In genomic region chr5:177005619-177006264, GRCh38 we compare ENCODE assay signal across 8 cellular contexts. TPM values are rescaled to one million over a fixed set of nuclear protein-coding genes. Genes with fewer than 3 reads are reported as not detected.
DNase-seq lines count a peak whose midpoint lies in the region; ATAC-seq, FAIRE-seq and TF ChIP-seq lines count a peak whose summit lies in the region.

No MANE protein-coding gene starts in this region.

- no peaks in the 10 kb centered on the region for H3K27me3 ChIP-seq in IMR-90 (ENCODE audit: control insufficient read depth, insufficient read depth, low read length)
- no peaks in the 10 kb centered on the region for H3K27me3 ChIP-seq in SK-N-SH (ENCODE audit: insufficient read depth)
- no peaks in the 10 kb centered on the region for H3K27me3 ChIP-seq in heart left ventricle
- no peaks in the 10 kb centered on the region for H3K27me3 ChIP-seq in upper lobe of left lung

- CTCF ChIA-PET in IMR-90 (lab: Yijun Ruan, JAX) (interaction anchor here (0.7 to 1.7 kb wide), 6 partner anchors 9 to 37 kb away, joined by 3 to 5 read pairs (median 4); partner anchors contain the start of gene ZNF346), SK-N-SH (lab: Yijun Ruan, JAX) (interaction anchor here (0.6 to 5.2 kb wide), 11 partner anchors 13 to 348 kb away, joined by 3 to 21 read pairs (median 3); partner anchors contain the start of gene ZNF346)

- dilution Hi-C loops in IMR-90 (cut with HindIII; ENCODE audit: low sequenced_read_pairs, unreplicated experiment): no loop called here

- TF ChIP-seq POLR2A in IMR-90 (IDR thresholded peaks at IDR 0.05; ENCODE audit: low read depth, low read length) (no peak), heart left ventricle (IDR thresholded peaks at IDR 0.05) (no peak), upper lobe of left lung (IDR thresholded peaks at IDR 0.05) (no peak)

- H3K27ac ChIP-seq in IMR-90 (ENCODE audit: insufficient read depth, low read length) (peak overlapping the region; percentile 91), SK-N-SH (ENCODE audit: low read depth in 2 of 2, low read length in 1 of 2) (peak overlapping the region; percentile 85 to 88), heart left ventricle (peak overlapping the region; percentile 88 to 98 (median 97)), upper lobe of left lung (peak overlapping the region; percentile 90 to 96 (median 92))

- no peaks in the 10 kb centered on the region for H3F3A ChIP-seq in SK-N-SH (replicated peaks; ENCODE audit: insufficient read depth)

- in situ Hi-C loops in IMR-90 (cut with MboI; ENCODE audit: low sequenced_read_pairs): no loop called here

- TF ChIP-seq RAD21 in IMR-90 (IDR thresholded peaks at IDR 0.05; ENCODE audit: low read length): no peak
- TF ChIP-seq RAD21 in SK-N-SH (IDR thresholded peaks at IDR 0.05; ENCODE audit: low read length): 0 out of 2 replicates have a peak, but pooled peaks have one; percentile 9

- TF ChIP-seq EP300 in SK-N-SH (IDR thresholded peaks at IDR 0.05; ENCODE audit: borderline replicate concordance in 1 of 2, low read depth in 1 of 2, low read length in 1 of 2) (no peak), upper lobe of left lung (IDR thresholded peaks at IDR 0.05) (no peak)

- peak overlapping the region; percentile 95 for H3K4me3 Mint-ChIP-seq in activated naive CD8-positive, alpha-beta T cell

- peak overlapping the region; percentile 66; the same call in 1 of the 2 replicates for H3K14ac ChIP-seq in IMR-90 (replicated peaks; ENCODE audit: low read depth, low read length)

- peak overlapping the region; percentile 71 for H3K56ac ChIP-seq in IMR-90 (ENCODE audit: extremely low read depth, insufficient read depth, low read length)

- no TSS peak for BruUV-seq in IMR-90 (replicated peaks; lab: Mats Ljungman, UMichigan)

- POLR2A ChIA-PET in IMR-90 (lab: Charles Lee; ENCODE audit: unreplicated experiment): no interaction called here
- POLR2A ChIA-PET in SK-N-SH (lab: Yijun Ruan, JAX): interaction anchor here (0.6 to 1.1 kb wide), 5 partner anchors 12 to 475 kb away, joined by 3 to 4 read pairs (median 3); no protein-coding TSS in a partner anchor

- peak overlapping the region; percentile 8; the same call in 1 of the 2 replicates for H4K5ac ChIP-seq in IMR-90 (ENCODE audit: low read depth, low read length)

- peak overlapping the region; percentile 88 for H3K27ac Mint-ChIP-seq in activated naive CD8-positive, alpha-beta T cell

- H3K4me1 ChIP-seq in IMR-90 (ENCODE audit: control insufficient read depth, insufficient read depth, low read length) (peaks cover 5% of the 10 kb centered on the region; the same call in 1 of the 2 replicates), SK-N-SH (ENCODE audit: control insufficient read depth in 1 of 2, insufficient read depth in 2 of 2, low read depth in 1 of 2, low read length in 1 of 2) (peaks cover 8% of the 10 kb centered on the region in 2 experiments; a peak in 3 of 4 replicates), heart left ventricle (peaks cover 0 to 28% (median 18%) of the 10 kb centered on the region in 12 donors), upper lobe of left lung (peaks cover 14 to 37% (median 15%) of the 10 kb centered on the region in 4 donors)

- H3K23ac ChIP-seq in IMR-90 (ENCODE audit: low read depth, low read length): peak overlapping the region; percentile 95

- H2BK5ac ChIP-seq in IMR-90 (ENCODE audit: low read depth, low read length, poor library complexity, severe bottlenecking): peak overlapping the region; percentile 86

- WGBS in IMR-90 (ENCODE audit: extremely low coverage in 2 of 2, insufficient read length in 1 of 2), 2 experiments: 1% methylated on average over 22 of the region's 51 CpGs; no CpG with 5 or more reads in 1 of the 2 experiments
- 2% methylated on average over 35 of the region's 51 CpGs for WGBS in SK-N-SH (ENCODE audit: low lambda C conversion rate)
- WGBS in heart left ventricle, 4 donors: 1 to 3% (median 1%) methylated on average over 22 to 51 of the region's 51 CpGs
- WGBS in upper lobe of left lung, 2 donors: 2 to 3% methylated on average over 26 to 42 of the region's 51 CpGs

- no peaks in the 10 kb centered on the region for H3K27me3 Mint-ChIP-seq in activated naive CD8-positive, alpha-beta T cell

- H4K8ac ChIP-seq in IMR-90 (ENCODE audit: low read depth in 2 of 2, low read length in 2 of 2): peak overlapping the region; percentile 44 to 94; a peak in 2 of 4 replicates

- H4K20me1 ChIP-seq in IMR-90 (ENCODE audit: insufficient read depth, low read length) (peaks cover 51% of the 10 kb centered on the region), SK-N-SH (ENCODE audit: insufficient read depth) (peaks cover 43% of the 10 kb centered on the region)

- H2BK15ac ChIP-seq in IMR-90 (ENCODE audit: low read depth, low read length): no peak overlapping the region

- DNase-seq in D721Med (ENCODE audit: insufficient read length, low spot score) (no peak), IMR-90 (peak; percentile 62), SK-N-SH (peak; percentile 68), heart left ventricle (peak; percentile 76 to 86 (median 83)), pons (ENCODE audit: low spot score) (peak; percentile 67), upper lobe of left lung (peak; percentile 79 to 93)

- no peak for FAIRE-seq in D721Med (lab: Jason Lieb, UNC)

- no peak overlapping the region; the same call in 1 of the 2 replicates for H3K18ac ChIP-seq in IMR-90 (ENCODE audit: low read depth, low read length)

- H2BK120ac ChIP-seq in IMR-90 (ENCODE audit: low read depth, low read length): peak overlapping the region; percentile 48

- ATAC-seq in GM21447 (IDR thresholded peaks at IDR 0.05; ENCODE audit: unreplicated experiment) (peak; percentile 43), IMR-90 (ENCODE audit: low read depth) (peak; percentile 62), heart left ventricle (peak; percentile 39 to 86 (median 79)), upper lobe of left lung (ENCODE audit: low FRiP score in 2 of 2) (peak; percentile 83 to 91)

- peaks cover 57% of the 10 kb centered on the region for H3K79me2 ChIP-seq in SK-N-SH (ENCODE audit: insufficient read depth)

- peak overlapping the region; percentile 83 for H3K4ac ChIP-seq in IMR-90 (ENCODE audit: low read depth, low read length)

- H3K36me3 ChIP-seq in IMR-90 (ENCODE audit: control insufficient read depth, insufficient read depth, low read length): no peaks in the 10 kb centered on the region
- H3K36me3 ChIP-seq in SK-N-SH (replicated peaks in 1 of 2; ENCODE audit: control insufficient read depth in 1 of 2, insufficient read depth in 2 of 2, low read length in 1 of 2): peaks cover 0 to 9% of the 10 kb centered on the region in 2 experiments
- H3K36me3 ChIP-seq in heart left ventricle: peaks cover 0 to 5% (median 0%) of the 10 kb centered on the region in 9 donors
- no peaks in the 10 kb centered on the region for H3K36me3 ChIP-seq in upper lobe of left lung

- H3K9me2 ChIP-seq in SK-N-SH: no peaks in the 10 kb centered on the region

- TF ChIP-seq CTCF in D721Med (IDR thresholded peaks at IDR 0.05; ENCODE audit: insufficient read depth, missing control alignments) (peak; percentile 33), IMR-90 (conservative IDR thresholded peaks at IDR 0.05; ENCODE audit: low read depth, low read length) (peak; percentile 47), SK-N-SH (IDR thresholded peaks at IDR 0.05) (peak; percentile 56), heart left ventricle (IDR thresholded peaks at IDR 0.05) (peak in 11 of 12 donors; percentile 32 to 77 (median 50)), upper lobe of left lung (IDR thresholded peaks at IDR 0.05) (peak in 5 of 6 experiments; percentile 31 to 58 (median 46))

- no peaks in the 10 kb centered on the region for H3K9me3 ChIP-seq in IMR-90 (ENCODE audit: control insufficient read depth, insufficient read depth, low read length)
- H3K9me3 ChIP-seq in SK-N-SH: no peaks in the 10 kb centered on the region
- peaks cover 0 to 6% (median 0%) of the 10 kb centered on the region in 12 donors for H3K9me3 ChIP-seq in heart left ventricle
- no peaks in the 10 kb centered on the region for H3K9me3 ChIP-seq in upper lobe of left lung

- H2AK9ac ChIP-seq in IMR-90 (replicated peaks; ENCODE audit: low read depth, low read length, poor library complexity): peak overlapping the region; percentile 98

- peaks cover 0 to 43% of the 10 kb centered on the region in 2 experiments; a peak in 3 of 4 replicates for H3K79me1 ChIP-seq in IMR-90 (ENCODE audit: low read depth in 1 of 2, low read length in 2 of 2)

- H3K9ac ChIP-seq in IMR-90 (ENCODE audit: low read depth, low read length) (peak overlapping the region; percentile 75), SK-N-SH (peak overlapping the region; percentile 96)

- H3K4me1 Mint-ChIP-seq in activated naive CD8-positive, alpha-beta T cell (ENCODE audit: low read depth): peaks cover 36% of the 10 kb centered on the region

- H3K9me3 Mint-ChIP-seq in activated naive CD8-positive, alpha-beta T cell (ENCODE audit: low read depth): no peaks in the 10 kb centered on the region

- H3K4me2 ChIP-seq in IMR-90 (ENCODE audit: low read depth, low read length) (peak overlapping the region; percentile 68), SK-N-SH (peak overlapping the region; percentile 91)

- peak overlapping the region; percentile 88 for H2AFZ ChIP-seq in IMR-90 (replicated peaks; ENCODE audit: low read length, poor library complexity)
- peak overlapping the region; percentile 75 for H2AFZ ChIP-seq in SK-N-SH (ENCODE audit: low read depth)

- peak overlapping the region; percentile 43; the same call in 1 of the 2 replicates for H4K91ac ChIP-seq in IMR-90 (ENCODE audit: insufficient read depth, low read depth, low read length)

- peaks cover 2% of the 10 kb centered on the region for H3K36me3 Mint-ChIP-seq in activated naive CD8-positive, alpha-beta T cell

- H3K4me3 ChIP-seq in IMR-90 (ENCODE audit: insufficient read depth, low read depth, low read length) (peak overlapping the region; percentile 79), SK-N-SH (ENCODE audit: low read depth in 2 of 2, low read length in 1 of 2) (peak overlapping the region; percentile 73 to 86), heart left ventricle (peak overlapping the region; percentile 60 to 98 (median 92)), upper lobe of left lung (peak overlapping the region; percentile 64 to 97 (median 80))

- intact Hi-C loops in IMR-90 (cut with micrococcal nuclease) (no loop called here), heart left ventricle (cut with DNase I) (loop anchor here in 2 of 10 donors (2.0 to 10.0 kb wide), 3 partner anchors 17 to 558 kb away; partner anchors contain the start of genes FAF2 (in 1 of the 2), RNF44 (in 1 of the 2) and ZNF346 (in 1 of the 2))

- H2AK5ac ChIP-seq in IMR-90 (ENCODE audit: low read depth, low read length): peak overlapping the region; percentile 91

- no peak overlapping the region for H2BK20ac ChIP-seq in IMR-90 (ENCODE audit: low read depth, low read length)

- peaks cover 4% of the 10 kb centered on the region for H3K9me1 ChIP-seq in IMR-90 (ENCODE audit: insufficient read depth, low read length)

RNA-seq across cellular contexts. Expression of gene UIMC1, which starts 0.8 kb away (rescaled TPM):
- 23.1 and 27.6 TPM in 2 replicates for total RNA-seq in IMR-90 (2012; rRNA removed)
- polyA plus RNA-seq in IMR-90 (2012; rRNA removed): 15.7 and 19.5 TPM in 2 replicates
- polyA plus RNA-seq in IMR-90 (2012; cell fraction: cytosol; rRNA removed): 4.3 and 9.8 TPM in 2 replicates
- polyA plus RNA-seq in IMR-90 (2012; cell fraction: nucleus; rRNA removed; ENCODE audit: low replicate concordance): 5.1 and 39.3 TPM in 2 replicates
- 19.9 and 24.3 TPM in 2 replicates for polyA plus RNA-seq in SK-N-SH (2012; rRNA removed)
- polyA plus RNA-seq in SK-N-SH (2012; cell fraction: cytosol; rRNA removed): 23.5 and 25.1 TPM in 2 replicates
- polyA plus RNA-seq in SK-N-SH (2012; cell fraction: nucleus; rRNA removed): 25.8 and 39.3 TPM in 2 replicates
- total RNA-seq in heart left ventricle: 10 to 100 TPM; 22.6 to 40.2 (median 36.8) TPM
- 10 to 100 TPM; 14.8 to 27.3 TPM for polyA plus RNA-seq in heart left ventricle
- 10 to 100 TPM; 26.7 to 87.0 (median 37.9) TPM for total RNA-seq in upper lobe of left lung

RNA-seq across cellular contexts. Expression of gene ZNF346, which starts 16.8 kb away (rescaled TPM):
- 14.7 and 15.1 TPM in 2 replicates for total RNA-seq in IMR-90 (2012; rRNA removed)
- 15.7 and 17.0 TPM in 2 replicates for polyA plus RNA-seq in IMR-90 (2012; rRNA removed)
- polyA plus RNA-seq in IMR-90 (2012; cell fraction: cytosol; rRNA removed): 10.1 and 10.8 TPM in 2 replicates
- polyA plus RNA-seq in IMR-90 (2012; cell fraction: nucleus; rRNA removed; ENCODE audit: low replicate concordance): 18.8 and 24.7 TPM in 2 replicates
- 15.1 and 19.6 TPM in 2 replicates for polyA plus RNA-seq in SK-N-SH (2012; rRNA removed)
- polyA plus RNA-seq in SK-N-SH (2012; cell fraction: cytosol; rRNA removed): 10.7 and 13.6 TPM in 2 replicates
- 18.3 and 24.5 TPM in 2 replicates for polyA plus RNA-seq in SK-N-SH (2012; cell fraction: nucleus; rRNA removed)
- total RNA-seq in heart left ventricle: 10 to 100 TPM in 2 of 9 donors, 1 to 10 TPM in 7; 6.5 to 11.9 (median 7.5) TPM
- polyA plus RNA-seq in heart left ventricle: 1 to 10 TPM; 4.4 to 8.0 TPM
- total RNA-seq in upper lobe of left lung: 10 to 100 TPM in 4 of 6 donors, 1 to 10 TPM in 2; 9.3 to 31.4 (median 16.8) TPM
